Comparison of ENCODE assay signal across 8 cellular contexts in the genomic region with DNA sequence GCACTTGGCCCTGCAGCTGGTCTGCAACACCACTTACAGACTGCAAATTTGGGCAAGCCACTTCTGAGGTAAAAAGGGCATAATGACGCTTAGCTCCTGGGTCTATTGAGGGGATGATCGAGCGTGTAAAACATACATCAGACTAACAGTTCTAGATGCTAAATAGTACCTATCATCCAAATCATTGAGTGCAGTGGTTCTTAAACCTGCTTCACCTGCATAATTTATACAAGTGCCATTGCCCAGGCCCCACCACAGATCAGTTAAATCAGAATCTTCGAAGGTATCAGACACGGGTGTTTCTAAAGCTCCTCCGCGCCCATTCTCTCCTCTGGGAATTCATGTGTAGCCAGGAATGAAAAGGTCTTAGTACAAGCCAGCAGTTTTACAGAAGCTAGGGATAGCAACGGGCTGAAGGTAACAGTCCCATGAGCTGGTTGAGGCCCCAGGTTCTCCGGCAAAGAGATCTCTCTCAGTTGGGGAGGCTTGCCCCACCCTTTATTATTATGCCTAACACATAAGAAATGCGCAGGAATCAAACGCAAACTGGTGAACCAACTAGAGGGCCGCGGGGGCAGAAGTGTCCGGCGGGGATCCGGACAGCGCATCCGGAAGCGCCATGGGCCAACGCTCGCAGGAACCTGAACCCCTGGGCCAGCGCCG. TPM values are rescaled to one million over a fixed set of nuclear protein-coding genes. Genes with fewer than 3 reads are reported as not detected.
DNase-seq lines count a peak whose midpoint lies in the region; ATAC-seq, FAIRE-seq and TF ChIP-seq lines count a peak whose summit lies in the region.

No MANE protein-coding gene starts in this region.

- no peaks in the 10 kb centered on the region for H3K9me3 ChIP-seq in endothelial cell of umbilical vein (replicated peaks; ENCODE audit: control insufficient read depth, insufficient read depth, low read length)
- no peaks in the 10 kb centered on the region for H3K9me3 ChIP-seq in pancreas

- peak overlapping the region; percentile 30 for H2AFZ ChIP-seq in endothelial cell of umbilical vein (ENCODE audit: low read depth, low read length)

- peak overlapping the region; percentile 77 for H3K9ac ChIP-seq in endothelial cell of umbilical vein (replicated peaks; ENCODE audit: extremely low read depth, insufficient read depth, low read length)

- 8 to 9% methylated on average over 23 of the region's 23 CpGs for WGBS in pancreas, 2 donors

- no peaks in the 10 kb centered on the region for H3K9me1 ChIP-seq in endothelial cell of umbilical vein (replicated peaks; ENCODE audit: control insufficient read depth, extremely low read depth, insufficient read depth, low read length)

- H3K27ac ChIP-seq in endothelial cell of umbilical vein (ENCODE audit: insufficient read depth, low read depth, low read length) (peak overlapping the region; percentile 67), pancreas (peak overlapping the region; percentile 61 to 90 (median 76))

- peak overlapping the region; percentile 70 for H3K4me2 ChIP-seq in endothelial cell of umbilical vein (ENCODE audit: insufficient read depth, low read length)

- CTCF ChIA-PET in endothelial cell of umbilical vein (lab: Charles Lee), result interaction anchor here (0.6 to 1.9 kb wide), 10 partner anchors 7 to 240 kb away, joined by 3 to 7 read pairs (median 4); partner anchors contain the start of genes C2orf68, ELMOD3, RETSAT and VAMP8

- TF ChIP-seq POLR2A in GM12892 (IDR thresholded peaks at IDR 0.05; ENCODE audit: low read depth, low read length) (no peak), endothelial cell of umbilical vein (IDR thresholded peaks at IDR 0.05; ENCODE audit: low read depth, low read length) (no peak)

- H3K79me2 ChIP-seq in endothelial cell of umbilical vein (ENCODE audit: control insufficient read depth, insufficient read depth, low read length), result peaks cover 28% of the 10 kb centered on the region

- H3K4me1 ChIP-seq in endothelial cell of umbilical vein (ENCODE audit: control insufficient read depth, extremely low read depth, insufficient read depth, low read length) (peaks cover 30% of the 10 kb centered on the region), pancreas (peaks cover 14 to 36% (median 32%) of the 10 kb centered on the region in 3 donors)

- peak; percentile 14 for FAIRE-seq in GM12892 (lab: Jason Lieb, UNC)
- FAIRE-seq in endothelial cell of umbilical vein (lab: Jason Lieb, UNC), result no peak
- FAIRE-seq in pancreas (lab: Jason Lieb, UNC), result no peak

- DNase-seq in GM12892 (ENCODE audit: insufficient read length) (no peak), NCI-H69 (lab: John Stamatoyannopoulos, UW) (peak; percentile 46), endothelial cell of umbilical vein (ENCODE audit: low read depth, low spot score) (no peak), pancreas (no peak), posterior cingulate gyrus (no peak)
- DNase-seq in stimulated activated CD4-positive, alpha-beta T cell treated with anti-CD3 and anti-CD28 coated beads, Interleukin-4, amount 100 ng/mL, for 4 hours, result no peak
- DNase-seq in activated CD8-positive, alpha-beta memory T cell treated with anti-CD3 and anti-CD28 coated beads, Interleukin-2, amount 50 U/mL, for 4 hours, result no peak

- POLR2A ChIA-PET in endothelial cell of umbilical vein (lab: Charles Lee), result interaction anchor here (0.6 to 1.8 kb wide), 4 partner anchors 7 to 83 kb away, joined by 3 to 8 read pairs (median 4); partner anchors contain the start of gene MAT2A

- H3K27me3 ChIP-seq in endothelial cell of umbilical vein (ENCODE audit: control insufficient read depth in 2 of 2, insufficient read depth in 2 of 2, low read length in 2 of 2) (no peaks in the 10 kb centered on the region), pancreas (no peaks in the 10 kb centered on the region)

- intact Hi-C loops in endothelial cell of umbilical vein (cut with micrococcal nuclease) (loop anchor here (1.0 kb wide), 2 partner anchors 10 to 42 kb away; no protein-coding TSS in a partner anchor), pancreas (cut with DNase I) (no loop called here), posterior cingulate gyrus (cut with DNase I) (loop anchor here (2.0 kb wide), 1 partner anchor 34 kb away; the partner anchor contains the start of gene GGCX)

- H3K36me3 ChIP-seq in endothelial cell of umbilical vein (ENCODE audit: control insufficient read depth in 2 of 2, extremely low read depth in 1 of 2, insufficient read depth in 2 of 2, low read length in 2 of 2) (peaks cover 0 to 36% of the 10 kb centered on the region in 2 experiments), pancreas (peaks cover 0 to 10% (median 9%) of the 10 kb centered on the region in 3 donors)

- TF ChIP-seq CTCF in endothelial cell of umbilical vein (IDR thresholded peaks at IDR 0.05; ENCODE audit: extremely low read depth in 1 of 2, insufficient read depth in 1 of 2, low read depth in 1 of 2, low read length in 2 of 2) (no peak), pancreas (IDR thresholded peaks at IDR 0.05) (no peak)

- dilution Hi-C loops in endothelial cell of umbilical vein (cut with MboI; ENCODE audit: extremely low pct_ligation_motif_present, low sequenced_read_pairs), result no loop called here

- TSS peak; percentile 87 for BruUV-seq in endothelial cell of umbilical vein (replicated peaks; lab: Mats Ljungman, UMichigan)

- H3K4me3 ChIP-seq in endothelial cell of umbilical vein (replicated peaks in 1 of 3; ENCODE audit: insufficient read depth in 1 of 3, low read depth in 1 of 3, low read length in 3 of 3), result peak overlapping the region; percentile 18 to 62 (median 42)
- H3K4me3 ChIP-seq in pancreas, result peak overlapping the region; percentile 56 to 83 (median 80)

- ATAC-seq in GM21825 (IDR thresholded peaks at IDR 0.05; ENCODE audit: unreplicated experiment), result peak; percentile 37
- ATAC-seq in pancreas, result peak; percentile 1 to 62 (median 42)

- no peaks in the 10 kb centered on the region for H4K20me1 ChIP-seq in endothelial cell of umbilical vein (replicated peaks; ENCODE audit: control insufficient read depth, extremely low read depth, insufficient read depth, low read length)

RNA-seq across cellular contexts. Expression of gene RNF181, which starts 0.7 kb away (rescaled TPM):
- 252 TPM for polyA plus RNA-seq in GM12892 (2012; ENCODE audit: missing spikeins)
- total RNA-seq in endothelial cell of umbilical vein, result 133 and 142 TPM in 2 replicates
- polyA plus RNA-seq in endothelial cell of umbilical vein, result 629 and 643 TPM in 2 replicates
- 503 and 603 TPM in 2 replicates for polyA plus RNA-seq in endothelial cell of umbilical vein (2011; cell fraction: cytosol; rRNA removed)
- 227 and 271 TPM in 2 replicates for polyA plus RNA-seq in endothelial cell of umbilical vein (2011; cell fraction: nucleus; rRNA removed)
- polyA plus RNA-seq in endothelial cell of umbilical vein (2012), result 260 and 265 TPM in 2 replicates
- 205 and 256 TPM in 2 replicates for polyA minus RNA-seq in endothelial cell of umbilical vein
- polyA minus RNA-seq in endothelial cell of umbilical vein (2011; cell fraction: cytosol; rRNA and poly(A)+ RNA removed), result 27.7 TPM
- polyA minus RNA-seq in endothelial cell of umbilical vein (2011; cell fraction: nucleus; rRNA and poly(A)+ RNA removed), result 51.5 and 60.1 TPM in 2 replicates
- total RNA-seq in pancreas, result 10 to 100 TPM; 53.5 to 94.1 (median 60.2) TPM
- 100 to 1,000 TPM in 1 of 2 donors, 10 to 100 TPM in 1; 92.6 to 104 TPM for polyA plus RNA-seq in pancreas

RNA-seq across cellular contexts. Expression of gene TMEM150A, which starts 7.7 kb away (rescaled TPM):
- 4.4 TPM for polyA plus RNA-seq in GM12892 (2012; ENCODE audit: missing spikeins)
- total RNA-seq in endothelial cell of umbilical vein, result 14.6 and 17.7 TPM in 2 replicates
- polyA plus RNA-seq in endothelial cell of umbilical vein, result 35.7 and 44.9 TPM in 2 replicates
- polyA plus RNA-seq in endothelial cell of umbilical vein (2011; cell fraction: cytosol; rRNA removed), result 16.7 and 22.6 TPM in 2 replicates
- 33.1 and 43.4 TPM in 2 replicates for polyA plus RNA-seq in endothelial cell of umbilical vein (2011; cell fraction: nucleus; rRNA removed)
- 18.0 and 18.7 TPM in 2 replicates for polyA plus RNA-seq in endothelial cell of umbilical vein (2012)
- polyA minus RNA-seq in endothelial cell of umbilical vein, result 19.8 and 22.4 TPM in 2 replicates
- 2.2 TPM for polyA minus RNA-seq in endothelial cell of umbilical vein (2011; cell fraction: cytosol; rRNA and poly(A)+ RNA removed)
- polyA minus RNA-seq in endothelial cell of umbilical vein (2011; cell fraction: nucleus; rRNA and poly(A)+ RNA removed), result 7.1 and 9.5 TPM in 2 replicates
- 10 to 100 TPM; 14.8 to 20.8 (median 17.6) TPM for total RNA-seq in pancreas
- 10 to 100 TPM; 36.8 to 47.6 TPM for polyA plus RNA-seq in pancreas

RNA-seq across cellular contexts. Expression of gene VAMP5, which starts 10.6 kb away (rescaled TPM):
- polyA plus RNA-seq in GM12892 (2012; ENCODE audit: missing spikeins), result 56.4 TPM
- total RNA-seq in endothelial cell of umbilical vein (164 and 186 TPM in 2 replicates), pancreas (10 to 100 TPM in 3 of 6 donors, 1 to 10 TPM in 3; 8.3 to 14.2 (median 11.1) TPM)
- polyA plus RNA-seq in endothelial cell of umbilical vein (624 and 648 TPM in 2 replicates), pancreas (10 to 100 TPM; 27.7 to 29.5 TPM)
- 398 and 453 TPM in 2 replicates for polyA plus RNA-seq in endothelial cell of umbilical vein (2011; cell fraction: cytosol; rRNA removed)
- polyA plus RNA-seq in endothelial cell of umbilical vein (2011; cell fraction: nucleus; rRNA removed), result 96.0 and 112 TPM in 2 replicates
- polyA plus RNA-seq in endothelial cell of umbilical vein (2012), result 305 and 367 TPM in 2 replicates
- 96.5 and 104 TPM in 2 replicates for polyA minus RNA-seq in endothelial cell of umbilical vein
- not detected for polyA minus RNA-seq in endothelial cell of umbilical vein (2011; cell fraction: cytosol; rRNA and poly(A)+ RNA removed)
- polyA minus RNA-seq in endothelial cell of umbilical vein (2011; cell fraction: nucleus; rRNA and poly(A)+ RNA removed), result 9.9 and 13.3 TPM in 2 replicates

RNA-seq across cellular contexts. Expression of gene C2orf68, which starts 17.0 kb away (rescaled TPM):
- polyA plus RNA-seq in GM12892 (2012; ENCODE audit: missing spikeins), result 18.2 TPM
- total RNA-seq in endothelial cell of umbilical vein (23.0 and 27.4 TPM in 2 replicates), pancreas (10 to 100 TPM; 12.3 to 27.0 (median 14.0) TPM)
- polyA plus RNA-seq in endothelial cell of umbilical vein (17.4 and 20.9 TPM in 2 replicates), pancreas (10 to 100 TPM; 18.8 to 33.1 TPM)
- polyA plus RNA-seq in endothelial cell of umbilical vein (2011; cell fraction: cytosol; rRNA removed), result 13.1 TPM in 2 replicates
- polyA plus RNA-seq in endothelial cell of umbilical vein (2011; cell fraction: nucleus; rRNA removed), result 20.0 and 25.4 TPM in 2 replicates
- polyA plus RNA-seq in endothelial cell of umbilical vein (2012), result 13.4 and 16.3 TPM in 2 replicates
- polyA minus RNA-seq in endothelial cell of umbilical vein, result 31.9 and 46.7 TPM in 2 replicates
- 27.0 TPM for polyA minus RNA-seq in endothelial cell of umbilical vein (2011; cell fraction: cytosol; rRNA and poly(A)+ RNA removed)
- 15.5 and 20.8 TPM in 2 replicates for polyA minus RNA-seq in endothelial cell of umbilical vein (2011; cell fraction: nucleus; rRNA and poly(A)+ RNA removed)

RNA-seq across cellular contexts. Expression of gene VAMP8, which starts 17.5 kb away (rescaled TPM):
- 153 TPM for polyA plus RNA-seq in GM12892 (2012; ENCODE audit: missing spikeins)
- total RNA-seq in endothelial cell of umbilical vein, result 35.8 and 39.0 TPM in 2 replicates
- 68.7 and 73.1 TPM in 2 replicates for polyA plus RNA-seq in endothelial cell of umbilical vein
- polyA plus RNA-seq in endothelial cell of umbilical vein (2011; cell fraction: cytosol; rRNA removed), result 66.7 and 80.9 TPM in 2 replicates
- polyA plus RNA-seq in endothelial cell of umbilical vein (2011; cell fraction: nucleus; rRNA removed), result 26.9 and 29.2 TPM in 2 replicates
- polyA plus RNA-seq in endothelial cell of umbilical vein (2012), result 94.8 and 116 TPM in 2 replicates
- polyA minus RNA-seq in endothelial cell of umbilical vein, result 17.4 and 21.2 TPM in 2 replicates
- polyA minus RNA-seq in endothelial cell of umbilical vein (2011; cell fraction: cytosol; rRNA and poly(A)+ RNA removed), result 23.2 TPM
- 3.8 and 4.4 TPM in 2 replicates for polyA minus RNA-seq in endothelial cell of umbilical vein (2011; cell fraction: nucleus; rRNA and poly(A)+ RNA removed)
- 100 to 1,000 TPM in 1 of 6 donors, 10 to 100 TPM in 5; 57.7 to 109 (median 69.7) TPM for total RNA-seq in pancreas
- polyA plus RNA-seq in pancreas, result 100 to 1,000 TPM; 137 to 150 TPM

Comparison
In these comparisons a context has a peak if more than half of its experiments do, and no peak if none do; other contexts are left out.
1. RNA of gene VAMP5, which starts 10.6 kb away (total RNA-seq): 164 to 186 TPM in endothelial cell of umbilical vein; 8.3 to 14.2 TPM in pancreas; every median in the first group is over 10 times any median in the second.
2. intact Hi-C loops: an anchor here in endothelial cell of umbilical vein (1.0 kb wide) and posterior cingulate gyrus (2.0 kb wide); none called in pancreas.